ENCODE assay signal across 25 cellular contexts in genomic region chr19:9720541-9720940, GRCh38.
"Had no signal": no experiment of that assay in that cellular context is flagged by ENCODE, and none has a peak within 500 bp of the region (broad histone marks: within the 10 kb centered on the region; RNA-seq: fewer than 3 reads in every experiment).

No MANE protein-coding gene starts in this region.

- H3K9me3 Mint-ChIP-seq: natural killer cell had no signal

- H3K9me3 ChIP-seq: suprapubic skin, transverse colon, upper lobe of right lung, vagina had no signal

- H3K4me1 ChIP-seq: parathyroid adenoma, right atrium auricular region, suprapubic skin, transverse colon, upper lobe of right lung, vagina had no signal

- H3K36me3 ChIP-seq: esophagus squamous epithelium, right atrium auricular region, suprapubic skin, transverse colon, upper lobe of right lung, vagina had no signal

- H3K27me3 ChIP-seq: dorsolateral prefrontal cortex, esophagus squamous epithelium, right atrium auricular region, suprapubic skin, transverse colon, upper lobe of right lung, vagina had no signal

- H3K4me2 ChIP-seq: smooth muscle cell had no signal

- H2AFZ ChIP-seq: parathyroid adenoma had no signal

- H3K4me3 Mint-ChIP-seq: memory B cell; natural killer cell; stimulated activated naive CD8-positive, alpha-beta T cell treated with anti-CD3 and anti-CD28 coated beads, Interleukin-15, amount 100 ng/mL, for 72 hours had no signal

- H3K27ac ChIP-seq: esophagus squamous epithelium, parathyroid adenoma, right atrium auricular region, suprapubic skin, transverse colon, upper lobe of right lung, vagina had no signal

- H3K79me2 ChIP-seq: parathyroid adenoma had no signal

- H3K27ac Mint-ChIP-seq: memory B cell; natural killer cell; progenitor cell of endocrine pancreas; stimulated activated naive CD8-positive, alpha-beta T cell treated with anti-CD3 and anti-CD28 coated beads, Interleukin-15, amount 100 ng/mL, for 72 hours had no signal

- ATAC-seq: left lobe of liver; natural killer cell; sciatic nerve; stimulated activated naive CD8-positive, alpha-beta T cell treated with anti-CD3 and anti-CD28 coated beads, Interleukin-15, amount 100 ng/mL, for 72 hours; upper lobe of right lung had no signal

- DNase-seq: cortex of kidney; dorsolateral prefrontal cortex; effector CD8-positive, alpha-beta T cell; esophagus squamous epithelium; foreskin melanocyte; hypothalamus; natural killer cell; stimulated activated CD4-positive, alpha-beta T cell treated with anti-CD3 and anti-CD28 coated beads, Interleukin-12 subunit alpha, Interleukin-12 subunit beta, amount 100 ng/mL, for 4 hours; stimulated activated CD4-positive, alpha-beta T cell treated with anti-CD3 and anti-CD28 coated beads, Interleukin-1b, Interleukin-23, amount 100 ng/mL, for 48 hours; stimulated activated CD4-positive, alpha-beta T cell treated with anti-CD3 and anti-CD28 coated beads, Interleukin-4, amount 100 ng/mL, for 1 hour; stimulated activated CD8-positive, alpha-beta memory T cell treated with anti-CD3 and anti-CD28 coated beads, Interleukin-4, amount 100 ng/mL, for 48 hours; stimulated activated naive CD4-positive, alpha-beta T cell; stimulated activated naive CD8-positive, alpha-beta T cell treated with anti-CD3 and anti-CD28 coated beads, Interleukin-15, amount 100 ng/mL, for 72 hours; transverse colon; upper lobe of right lung had no signal

- H3K9ac ChIP-seq: parathyroid adenoma had no signal

- H3K36me3 Mint-ChIP-seq: natural killer cell had no signal

- H3K27me3 Mint-ChIP-seq: progenitor cell of endocrine pancreas; stimulated activated naive CD8-positive, alpha-beta T cell treated with anti-CD3 and anti-CD28 coated beads, Interleukin-15, amount 100 ng/mL, for 72 hours had no signal

- H3K4me3 ChIP-seq: dorsolateral prefrontal cortex, esophagus squamous epithelium, lung, right atrium auricular region, smooth muscle cell, suprapubic skin, transverse colon, upper lobe of right lung, vagina had no signal
